1 cellular context compared by ENCODE assay signal in the genomic region with DNA sequence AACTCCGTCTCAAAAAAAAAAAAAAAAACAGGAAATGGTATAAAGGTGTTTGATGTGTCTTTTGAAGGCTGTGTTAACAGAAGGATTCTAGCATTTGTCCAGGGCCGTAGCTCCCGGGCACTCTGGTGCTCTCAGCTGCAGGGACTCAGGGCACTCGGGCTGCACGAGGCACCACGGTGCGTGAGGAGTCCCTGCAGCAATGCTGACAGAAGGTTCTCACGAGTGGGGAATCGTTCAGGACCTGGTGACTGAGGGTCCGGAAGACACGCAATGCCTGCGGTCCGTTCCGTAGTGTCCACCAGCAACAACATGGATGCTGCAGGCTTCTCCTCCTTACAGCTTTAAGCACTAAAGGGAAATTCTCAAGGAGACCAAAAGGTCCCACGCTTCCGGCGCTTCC.
TF ChIP-seq lines count a peak whose summit lies in the region.

No MANE protein-coding gene starts in this region.

TF ChIP-seq in endothelial cell of umbilical vein, 7 proteins besides CTCF, POLR2A, EP300 and RAD21:
- TF ChIP-seq, protein P1, sequence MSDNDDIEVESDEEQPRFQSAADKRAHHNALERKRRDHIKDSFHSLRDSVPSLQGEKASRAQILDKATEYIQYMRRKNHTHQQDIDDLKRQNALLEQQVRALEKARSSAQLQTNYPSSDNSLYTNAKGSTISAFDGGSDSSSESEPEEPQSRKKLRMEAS (IDR thresholded peaks at IDR 0.05; ENCODE audit: insufficient read depth, insufficient read length) = no peak
- TF ChIP-seq GATA2 (IDR thresholded peaks at IDR 0.05; ENCODE audit: insufficient read depth, insufficient read length, low read depth, low read length) (no peak), FOS (IDR thresholded peaks at IDR 0.05; ENCODE audit: borderline replicate concordance, insufficient read depth, low read length) (no peak), JUN (IDR thresholded peaks at IDR 0.05; ENCODE audit: borderline replicate concordance, insufficient read depth, insufficient read length, low read depth) (no peak), MYC (IDR thresholded peaks at IDR 0.05; ENCODE audit: low read depth, low read length) (no peak), POLR2AphosphoS5 (IDR thresholded peaks at IDR 0.05; ENCODE audit: insufficient read depth, low read depth, low read length) (no peak), EZH2 (IDR thresholded peaks at IDR 0.05; ENCODE audit: borderline replicate concordance, low read depth, low read length, severe bottlenecking) (no peak)
TF ChIP-seq in endothelial cell of umbilical vein: peak in this region for 0.
